In the genomic region with DNA sequence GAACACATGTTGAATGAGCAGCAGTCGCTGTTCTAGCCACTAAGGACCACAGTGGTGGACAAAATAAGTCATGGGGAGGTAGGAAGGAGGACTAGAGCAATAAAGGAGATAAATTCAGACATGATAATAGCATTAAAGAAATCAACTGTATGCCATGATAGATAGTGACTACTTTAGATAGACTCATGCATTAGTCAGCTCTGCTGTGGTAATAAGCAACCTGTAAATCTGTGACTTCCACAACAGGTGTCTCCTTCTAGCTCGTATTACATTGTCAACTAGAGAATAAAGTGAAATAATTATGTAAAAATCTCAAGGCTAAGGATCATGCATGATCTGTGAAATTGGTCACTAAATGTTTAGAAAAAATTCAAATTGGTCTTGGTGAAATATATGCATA, we compare ENCODE assay signal across 29 cellular contexts.
"Had no signal": no experiment of that assay in that cellular context is flagged by ENCODE, and none has a peak within 500 bp of the region (broad histone marks: within the 10 kb centered on the region; RNA-seq: fewer than 3 reads in every experiment).

No MANE protein-coding gene starts in this region.

- H3K9me3 ChIP-seq: adrenal gland, esophagus muscularis mucosa, gastroesophageal sphincter, mucosa of descending colon, sigmoid colon, testis, vagina had no signal

- H3K4me1 ChIP-seq: adrenal gland, parathyroid adenoma had no signal

- H3K9me3 Mint-ChIP-seq: activated B cell treated with CpG ODN at 0.5 μM for 24 hours; activated T-cell treated with anti-CD3 and anti-CD28 coated beads, Interleukin-2, amount 50 U/mL, for 24 hours; activated T-helper 17 cell treated with anti-CD3 and anti-CD28 coated beads, Interleukin-2, amount 50 U/mL, for 72 hours; central memory CD8-positive, alpha-beta T cell; effector memory CD8-positive, alpha-beta T cell; naive B cell; type B pancreatic cell had no signal

- ATAC-seq: activated CD4-positive, alpha-beta T cell treated with anti-CD3 and anti-CD28 coated beads for 36 hours; activated T-helper 17 cell treated with anti-CD3 and anti-CD28 coated beads, Interleukin-2, amount 50 U/mL, for 72 hours; effector memory CD8-positive, alpha-beta T cell; gastroesophageal sphincter; left colon; mucosa of descending colon had no signal

- H3K27me3 Mint-ChIP-seq: activated B cell treated with CpG ODN at 0.5 μM for 24 hours, type B pancreatic cell had no signal

- H3K36me3 ChIP-seq: adrenal gland, esophagus muscularis mucosa, gastroesophageal sphincter, sigmoid colon, vagina had no signal

- H3K4me1 Mint-ChIP-seq: activated B cell treated with CpG ODN at 0.5 μM for 24 hours; central memory CD8-positive, alpha-beta T cell; naive B cell had no signal

- H3K36me3 Mint-ChIP-seq: activated naive CD8-positive, alpha-beta T cell; naive B cell; type B pancreatic cell had no signal

- H3K27ac ChIP-seq: adrenal gland, esophagus muscularis mucosa, gastroesophageal sphincter, parathyroid adenoma, sigmoid colon, testis, vagina had no signal

- DNase-seq: activated B cell treated with CpG ODN at 0.5 μM for 24 hours; activated CD4-positive, alpha-beta T cell treated with anti-CD3 and anti-CD28 coated beads for 36 hours; activated CD4-positive, alpha-beta T cell treated with anti-CD3 and anti-CD28 coated beads, Interleukin-2, amount 50 U/mL, for 4 hours; activated CD8-positive, alpha-beta memory T cell treated with anti-CD3 and anti-CD28 coated beads for 24 hours; activated CD8-positive, alpha-beta memory T cell treated with anti-CD3 and anti-CD28 coated beads, Interleukin-2, amount 50 U/mL, for 4 hours; activated T-cell treated with anti-CD3 and anti-CD28 coated beads, Interleukin-2, amount 50 U/mL, for 24 hours; adrenal gland; effector memory CD8-positive, alpha-beta T cell; head of caudate nucleus; hypothalamus; left colon; mesenchymal stem cell; mucosa of descending colon; naive B cell; nucleus accumbens; sigmoid colon; stimulated activated CD4-positive, alpha-beta T cell treated with anti-CD3 and anti-CD28 coated beads, Interleukin-2, amount 100 ng/mL, for 48 hours; stimulated activated CD8-positive, alpha-beta memory T cell treated with anti-CD3 and anti-CD28 coated beads, Interleukin-4, amount 100 ng/mL, for 48 hours; stimulated activated naive CD4-positive, alpha-beta T cell; T-helper 9 cell; testis had no signal

- H3K27ac Mint-ChIP-seq: activated B cell treated with CpG ODN at 0.5 μM for 24 hours; activated CD4-positive, alpha-beta T cell treated with anti-CD3 and anti-CD28 coated beads for 36 hours; activated naive CD8-positive, alpha-beta T cell; activated T-cell treated with anti-CD3 and anti-CD28 coated beads, Interleukin-2, amount 50 U/mL, for 24 hours; activated T-helper 17 cell treated with anti-CD3 and anti-CD28 coated beads, Interleukin-2, amount 50 U/mL, for 72 hours; effector memory CD8-positive, alpha-beta T cell; naive B cell; type B pancreatic cell had no signal

- H3K4me3 ChIP-seq: adrenal gland, esophagus muscularis mucosa, gastroesophageal sphincter, mucosa of descending colon, sigmoid colon, testis, vagina had no signal

- H3K4me3 Mint-ChIP-seq: activated B cell treated with CpG ODN at 0.5 μM for 24 hours; activated CD4-positive, alpha-beta T cell treated with anti-CD3 and anti-CD28 coated beads for 36 hours; activated naive CD8-positive, alpha-beta T cell; activated T-cell treated with anti-CD3 and anti-CD28 coated beads, Interleukin-2, amount 50 U/mL, for 24 hours; activated T-helper 17 cell treated with anti-CD3 and anti-CD28 coated beads, Interleukin-2, amount 50 U/mL, for 72 hours; central memory CD8-positive, alpha-beta T cell; effector memory CD8-positive, alpha-beta T cell; naive B cell; type B pancreatic cell had no signal
